In the genomic region with DNA sequence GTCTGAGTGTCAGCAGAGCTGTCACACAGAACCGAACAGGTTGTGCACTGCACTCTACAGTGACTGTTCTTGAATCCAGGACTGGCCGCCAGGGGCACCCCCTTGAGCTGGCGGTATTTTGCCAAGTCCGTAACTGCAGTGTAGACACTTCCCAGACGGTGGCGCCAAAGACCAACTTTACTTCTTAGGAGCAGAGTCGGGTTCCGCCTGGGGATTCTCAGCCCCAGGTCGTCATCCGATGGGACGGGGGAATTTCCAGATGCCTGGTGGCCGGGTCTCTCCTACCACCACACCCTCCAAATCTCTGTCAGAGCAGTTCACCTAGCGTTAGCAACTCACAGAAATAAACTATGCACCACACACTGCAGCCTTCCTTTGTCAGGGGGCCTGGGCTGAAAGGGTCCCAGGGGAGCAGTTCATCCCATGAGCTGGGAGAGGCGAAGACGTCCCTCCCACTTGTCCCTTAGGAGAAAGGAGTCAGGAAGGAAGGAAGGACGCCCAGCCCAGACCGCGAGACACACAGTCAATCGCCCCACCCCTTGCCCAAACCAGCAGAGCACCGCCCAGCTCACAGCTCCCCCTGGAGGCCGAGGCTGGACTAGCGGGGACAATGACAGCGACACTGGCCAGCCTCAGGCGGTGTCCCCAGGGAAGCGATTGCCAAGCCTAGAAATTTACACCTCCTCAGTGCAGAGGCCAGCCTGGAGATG, we compare ENCODE assay signal across 1 cellular context.
TF ChIP-seq lines count a peak whose summit lies in the region.

No MANE protein-coding gene starts in this region.

TF ChIP-seq in HepG2, 621 proteins besides CTCF, POLR2A, EP300 and RAD21 (continues in another document):
- TF ChIP-seq MIXL1 (CRISPR knock-in tag; IDR thresholded peaks at IDR 0.05) (0 out of 2 replicates have a peak, but pooled peaks have one; percentile 58), RXRB (CRISPR knock-in tag; IDR thresholded peaks at IDR 0.05; ENCODE audit: borderline replicate concordance) (peak; percentile 70; the same call in 1 of the 2 replicates), CEBPG (CRISPR knock-in tag; IDR thresholded peaks at IDR 0.05) (no peak; the same call in 1 of the 2 replicates), MLLT10 (CRISPR knock-in tag; IDR thresholded peaks at IDR 0.05) (no peak), KDM2A (CRISPR knock-in tag; IDR thresholded peaks at IDR 0.05; ENCODE audit: borderline replicate concordance, low read depth) (peak; percentile 90), AHDC1 (CRISPR knock-in tag; IDR thresholded peaks at IDR 0.05; ENCODE audit: borderline replicate concordance) (no peak), MAFK (conservative IDR thresholded peaks at IDR 0.05 in 1 of 2, IDR thresholded peaks at IDR 0.05 in 1 of 2; ENCODE audit: low read length in 2 of 2) (peak; percentile 66 to 71; a peak in 3 of 4 replicates), JDP2 (CRISPR knock-in tag; IDR thresholded peaks at IDR 0.05; ENCODE audit: borderline replicate concordance) (no peak), ATF7 (IDR thresholded peaks at IDR 0.05) (no peak), ATF7 (CRISPR knock-in tag; IDR thresholded peaks at IDR 0.05) (no peak), KLF11 (CRISPR knock-in tag; IDR thresholded peaks at IDR 0.05) (peak; percentile 49; the same call in 1 of the 2 replicates), BRCA1 (CRISPR knock-in tag; IDR thresholded peaks at IDR 0.05) (0 out of 2 replicates have a peak, but pooled peaks have one; percentile 44), ZNF672 (CRISPR knock-in tag; IDR thresholded peaks at IDR 0.05) (no peak), GPBP1L1 (CRISPR knock-in tag; IDR thresholded peaks at IDR 0.05) (no peak), SALL2 (CRISPR knock-in tag; IDR thresholded peaks at IDR 0.05) (peak; percentile 85; the same call in 1 of the 2 replicates), AGO2 (optimal IDR thresholded peaks at IDR 0.05; ENCODE audit: low read depth, low read length) (no peak), HOXA5 (CRISPR knock-in tag; IDR thresholded peaks at IDR 0.05) (peak; percentile 89; the same call in 1 of the 2 replicates), ZNF224 (CRISPR knock-in tag; IDR thresholded peaks at IDR 0.05) (no peak), ZBTB26 (CRISPR knock-in tag; IDR thresholded peaks at IDR 0.05; ENCODE audit: borderline replicate concordance) (peak; percentile 30; the same call in 1 of the 2 replicates), LCORL (IDR thresholded peaks at IDR 0.05) (peak; percentile 51; the same call in 1 of the 2 replicates), LCORL (CRISPR knock-in tag; IDR thresholded peaks at IDR 0.05) (peak; percentile 86), NBN (conservative IDR thresholded peaks at IDR 0.05) (no peak), NCOA1 (CRISPR knock-in tag; IDR thresholded peaks at IDR 0.05) (0 out of 2 replicates have a peak, but pooled peaks have one; percentile 50), ZNF414 (CRISPR knock-in tag; IDR thresholded peaks at IDR 0.05) (peak; percentile 81; the same call in 1 of the 2 replicates), ETV6 (CRISPR knock-in tag; conservative IDR thresholded peaks at IDR 0.05) (0 out of 2 replicates have a peak, but pooled peaks have one; percentile 72), ZNF605 (CRISPR knock-in tag; IDR thresholded peaks at IDR 0.05) (no peak), MXI1 (IDR thresholded peaks at IDR 0.05; ENCODE audit: borderline replicate concordance, low read depth, low read length) (peak; percentile 55; the same call in 1 of the 3 replicates), ZBTB7A (CRISPR knock-in tag; IDR thresholded peaks at IDR 0.05) (no peak), NR3C1 (CRISPR knock-in tag; IDR thresholded peaks at IDR 0.05) (no peak), DRAP1 (CRISPR knock-in tag; IDR thresholded peaks at IDR 0.05) (peak; percentile 43; the same call in 1 of the 2 replicates), ZNF614 (CRISPR knock-in tag; IDR thresholded peaks at IDR 0.05; ENCODE audit: borderline replicate concordance) (peak; percentile 75; the same call in 1 of the 2 replicates), PPARG (CRISPR knock-in tag; conservative IDR thresholded peaks at IDR 0.05) (0 out of 2 replicates have a peak, but pooled peaks have one; percentile 19), ZNF350 (CRISPR knock-in tag; IDR thresholded peaks at IDR 0.05; ENCODE audit: borderline replicate concordance, low read depth) (peak; percentile 81), ZNF746 (CRISPR knock-in tag; IDR thresholded peaks at IDR 0.05) (no peak), MAZ (IDR thresholded peaks at IDR 0.05; ENCODE audit: borderline replicate concordance, low read depth, low read length) (0 out of 2 replicates have a peak, but pooled peaks have one; percentile 17), MAZ (CRISPR knock-in tag; IDR thresholded peaks at IDR 0.05; ENCODE audit: low read depth) (peak; percentile 59), REPIN1 (CRISPR knock-in tag; IDR thresholded peaks at IDR 0.05; ENCODE audit: borderline replicate concordance, low read depth) (peak; percentile 82; the same call in 1 of the 2 replicates), ZNF3 (CRISPR knock-in tag; IDR thresholded peaks at IDR 0.05) (no peak), ZFP91 (CRISPR knock-in tag; IDR thresholded peaks at IDR 0.05; ENCODE audit: borderline replicate concordance) (peak; percentile 87), PHF20 (CRISPR knock-in tag; IDR thresholded peaks at IDR 0.05) (no peak), THAP11 (CRISPR knock-in tag; IDR thresholded peaks at IDR 0.05) (peak; percentile 84), POLR2AphosphoS2 (IDR thresholded peaks at IDR 0.05; ENCODE audit: low read depth, low read length) (no peak), ZNF335 (CRISPR knock-in tag; IDR thresholded peaks at IDR 0.05) (peak; percentile 84), NR2F6 (IDR thresholded peaks at IDR 0.05) (0 out of 2 replicates have a peak, but pooled peaks have one; percentile 45), NR2F6 (CRISPR knock-in tag; IDR thresholded peaks at IDR 0.05) (peak; percentile 69; the same call in 1 of the 2 replicates), BORCS8-MEF2B (CRISPR knock-in tag; IDR thresholded peaks at IDR 0.05) (peak; percentile 80; the same call in 1 of the 2 replicates)
- TF ChIP-seq, protein P1, sequence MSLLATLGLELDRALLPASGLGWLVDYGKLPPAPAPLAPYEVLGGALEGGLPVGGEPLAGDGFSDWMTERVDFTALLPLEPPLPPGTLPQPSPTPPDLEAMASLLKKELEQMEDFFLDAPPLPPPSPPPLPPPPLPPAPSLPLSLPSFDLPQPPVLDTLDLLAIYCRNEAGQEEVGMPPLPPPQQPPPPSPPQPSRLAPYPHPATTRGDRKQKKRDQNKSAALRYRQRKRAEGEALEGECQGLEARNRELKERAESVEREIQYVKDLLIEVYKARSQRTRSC (CRISPR knock-in tag; IDR thresholded peaks at IDR 0.05; ENCODE audit: low read depth), result 0 out of 2 replicates have a peak, but pooled peaks have one; percentile 44
- TF ChIP-seq, protein P2, sequence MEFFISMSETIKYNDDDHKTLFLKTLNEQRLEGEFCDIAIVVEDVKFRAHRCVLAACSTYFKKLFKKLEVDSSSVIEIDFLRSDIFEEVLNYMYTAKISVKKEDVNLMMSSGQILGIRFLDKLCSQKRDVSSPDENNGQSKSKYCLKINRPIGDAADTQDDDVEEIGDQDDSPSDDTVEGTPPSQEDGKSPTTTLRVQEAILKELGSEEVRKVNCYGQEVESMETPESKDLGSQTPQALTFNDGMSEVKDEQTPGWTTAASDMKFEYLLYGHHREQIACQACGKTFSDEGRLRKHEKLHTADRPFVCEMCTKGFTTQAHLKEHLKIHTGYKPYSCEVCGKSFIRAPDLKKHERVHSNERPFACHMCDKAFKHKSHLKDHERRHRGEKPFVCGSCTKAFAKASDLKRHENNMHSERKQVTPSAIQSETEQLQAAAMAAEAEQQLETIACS (CRISPR knock-in tag; IDR thresholded peaks at IDR 0.05), result no peak
